In genomic region chr11:72642815-72643511, GRCh38 we compare ENCODE assay signal across 1 cellular context.
TF ChIP-seq lines count a peak whose summit lies in the region.

No MANE protein-coding gene starts in this region.

TF ChIP-seq in HepG2, 621 proteins besides CTCF, POLR2A, EP300 and RAD21 (continued from another document and continues in another):
- no peak for TF ChIP-seq SNAPC4 (CRISPR knock-in tag; IDR thresholded peaks at IDR 0.05)
- no peak for TF ChIP-seq ZSCAN29 (CRISPR knock-in tag; conservative IDR thresholded peaks at IDR 0.05)
- no peak for TF ChIP-seq TRIM22 (IDR thresholded peaks at IDR 0.05)
- no peak for TF ChIP-seq ZNF614 (CRISPR knock-in tag; IDR thresholded peaks at IDR 0.05; ENCODE audit: borderline replicate concordance)
- TF ChIP-seq ZFP1 (CRISPR knock-in tag; IDR thresholded peaks at IDR 0.05) = no peak
- no peak for TF ChIP-seq MEIS1 (CRISPR knock-in tag; IDR thresholded peaks at IDR 0.05; ENCODE audit: borderline replicate concordance)
- no peak for TF ChIP-seq HDAC6 (IDR thresholded peaks at IDR 0.05; ENCODE audit: low read depth, low read length)
- TF ChIP-seq E2F5 (CRISPR knock-in tag; conservative IDR thresholded peaks at IDR 0.05) = no peak
- no peak for TF ChIP-seq ZBTB37 (CRISPR knock-in tag; IDR thresholded peaks at IDR 0.05)
- TF ChIP-seq ZSCAN21 (CRISPR knock-in tag; IDR thresholded peaks at IDR 0.05; ENCODE audit: borderline replicate concordance) = no peak
- TF ChIP-seq MYC (CRISPR knock-in tag; IDR thresholded peaks at IDR 0.05; ENCODE audit: borderline replicate concordance) = no peak; the same call in 1 of the 2 replicates
- TF ChIP-seq TEF (CRISPR knock-in tag; IDR thresholded peaks at IDR 0.05) = no peak
- no peak for TF ChIP-seq ZNF557 (CRISPR knock-in tag; IDR thresholded peaks at IDR 0.05)
- TF ChIP-seq ZNF382 (CRISPR knock-in tag; IDR thresholded peaks at IDR 0.05; ENCODE audit: borderline replicate concordance) = no peak
- no peak for TF ChIP-seq HINFP (CRISPR knock-in tag; IDR thresholded peaks at IDR 0.05; ENCODE audit: low read depth)
- TF ChIP-seq CC2D1A (CRISPR knock-in tag; IDR thresholded peaks at IDR 0.05) = no peak
- TF ChIP-seq ELK4 (CRISPR knock-in tag; IDR thresholded peaks at IDR 0.05; ENCODE audit: borderline replicate concordance) = no peak
- TF ChIP-seq CENPBD1 (CRISPR knock-in tag; IDR thresholded peaks at IDR 0.05; ENCODE audit: borderline replicate concordance, low read depth) = no peak
- TF ChIP-seq PHF21A (CRISPR knock-in tag; IDR thresholded peaks at IDR 0.05) = no peak
- no peak for TF ChIP-seq POGZ (CRISPR knock-in tag; IDR thresholded peaks at IDR 0.05)
- TF ChIP-seq RFXAP (CRISPR knock-in tag; IDR thresholded peaks at IDR 0.05; ENCODE audit: borderline replicate concordance) = no peak
- TF ChIP-seq ATF2 (CRISPR knock-in tag; IDR thresholded peaks at IDR 0.05) = no peak
- TF ChIP-seq GMEB1 (CRISPR knock-in tag; IDR thresholded peaks at IDR 0.05; ENCODE audit: borderline replicate concordance) = no peak
- no peak for TF ChIP-seq ZNF660 (CRISPR knock-in tag; IDR thresholded peaks at IDR 0.05; ENCODE audit: borderline replicate concordance, low read depth)
- no peak for TF ChIP-seq ZFYVE20 (CRISPR knock-in tag; IDR thresholded peaks at IDR 0.05; ENCODE audit: borderline replicate concordance, low read depth)
- no peak; the same call in 1 of the 2 replicates for TF ChIP-seq BHLHE40 (IDR thresholded peaks at IDR 0.05; ENCODE audit: low read length)
- TF ChIP-seq SP5 (CRISPR knock-in tag; IDR thresholded peaks at IDR 0.05; ENCODE audit: borderline replicate concordance, low read depth) = no peak
- TF ChIP-seq ZBTB34 (CRISPR knock-in tag; IDR thresholded peaks at IDR 0.05) = no peak
- TF ChIP-seq NR2F1 (CRISPR knock-in tag; IDR thresholded peaks at IDR 0.05) = no peak
- no peak for TF ChIP-seq ZNF572 (CRISPR knock-in tag; IDR thresholded peaks at IDR 0.05)
- TF ChIP-seq ZNF574 (CRISPR knock-in tag; IDR thresholded peaks at IDR 0.05) = no peak; the same call in 1 of the 2 replicates
- no peak for TF ChIP-seq ZNF816 (CRISPR knock-in tag; IDR thresholded peaks at IDR 0.05; ENCODE audit: borderline replicate concordance)
